1 cellular context compared by ENCODE assay signal in genomic region chr22:17830041-17830961, GRCh38.
TF ChIP-seq lines count a peak whose summit lies in the region.

No MANE protein-coding gene starts in this region.

TF ChIP-seq in K562, 482 proteins besides CTCF, POLR2A, EP300 and RAD21 (continued from another document and continues in another):
- TF ChIP-seq, protein P1, sequence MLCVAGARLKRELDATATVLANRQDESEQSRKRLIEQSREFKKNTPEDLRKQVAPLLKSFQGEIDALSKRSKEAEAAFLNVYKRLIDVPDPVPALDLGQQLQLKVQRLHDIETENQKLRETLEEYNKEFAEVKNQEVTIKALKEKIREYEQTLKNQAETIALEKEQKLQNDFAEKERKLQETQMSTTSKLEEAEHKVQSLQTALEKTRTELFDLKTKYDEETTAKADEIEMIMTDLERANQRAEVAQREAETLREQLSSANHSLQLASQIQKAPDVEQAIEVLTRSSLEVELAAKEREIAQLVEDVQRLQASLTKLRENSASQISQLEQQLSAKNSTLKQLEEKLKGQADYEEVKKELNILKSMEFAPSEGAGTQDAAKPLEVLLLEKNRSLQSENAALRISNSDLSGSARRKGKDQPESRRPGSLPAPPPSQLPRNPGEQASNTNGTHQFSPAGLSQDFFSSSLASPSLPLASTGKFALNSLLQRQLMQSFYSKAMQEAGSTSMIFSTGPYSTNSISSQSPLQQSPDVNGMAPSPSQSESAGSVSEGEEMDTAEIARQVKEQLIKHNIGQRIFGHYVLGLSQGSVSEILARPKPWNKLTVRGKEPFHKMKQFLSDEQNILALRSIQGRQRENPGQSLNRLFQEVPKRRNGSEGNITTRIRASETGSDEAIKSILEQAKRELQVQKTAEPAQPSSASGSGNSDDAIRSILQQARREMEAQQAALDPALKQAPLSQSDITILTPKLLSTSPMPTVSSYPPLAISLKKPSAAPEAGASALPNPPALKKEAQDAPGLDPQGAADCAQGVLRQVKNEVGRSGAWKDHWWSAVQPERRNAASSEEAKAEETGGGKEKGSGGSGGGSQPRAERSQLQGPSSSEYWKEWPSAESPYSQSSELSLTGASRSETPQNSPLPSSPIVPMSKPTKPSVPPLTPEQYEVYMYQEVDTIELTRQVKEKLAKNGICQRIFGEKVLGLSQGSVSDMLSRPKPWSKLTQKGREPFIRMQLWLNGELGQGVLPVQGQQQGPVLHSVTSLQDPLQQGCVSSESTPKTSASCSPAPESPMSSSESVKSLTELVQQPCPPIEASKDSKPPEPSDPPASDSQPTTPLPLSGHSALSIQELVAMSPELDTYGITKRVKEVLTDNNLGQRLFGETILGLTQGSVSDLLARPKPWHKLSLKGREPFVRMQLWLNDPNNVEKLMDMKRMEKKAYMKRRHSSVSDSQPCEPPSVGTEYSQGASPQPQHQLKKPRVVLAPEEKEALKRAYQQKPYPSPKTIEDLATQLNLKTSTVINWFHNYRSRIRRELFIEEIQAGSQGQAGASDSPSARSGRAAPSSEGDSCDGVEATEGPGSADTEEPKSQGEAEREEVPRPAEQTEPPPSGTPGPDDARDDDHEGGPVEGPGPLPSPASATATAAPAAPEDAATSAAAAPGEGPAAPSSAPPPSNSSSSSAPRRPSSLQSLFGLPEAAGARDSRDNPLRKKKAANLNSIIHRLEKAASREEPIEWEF (CRISPR knock-in tag; IDR thresholded peaks at IDR 0.05), result no peak
- TF ChIP-seq HDGF (IDR thresholded peaks at IDR 0.05), result peak; percentile 66; the same call in 1 of the 2 replicates
- 0 out of 4 replicates have a peak, but pooled peaks of 1 of the 2 experiments have one; percentile 48 for TF ChIP-seq UBTF (IDR thresholded peaks at IDR 0.05; ENCODE audit: borderline replicate concordance in 1 of 2, low read depth in 2 of 2, low read length in 2 of 2)
- no peak for TF ChIP-seq CREB1 (IDR thresholded peaks at IDR 0.05)
- no peak for TF ChIP-seq CREB1 (CRISPR knock-in tag; IDR thresholded peaks at IDR 0.05)
- 0 out of 2 replicates have a peak, but pooled peaks have one; percentile 17 for TF ChIP-seq HMGXB4 (CRISPR knock-in tag; IDR thresholded peaks at IDR 0.05)
- TF ChIP-seq, protein P2, sequence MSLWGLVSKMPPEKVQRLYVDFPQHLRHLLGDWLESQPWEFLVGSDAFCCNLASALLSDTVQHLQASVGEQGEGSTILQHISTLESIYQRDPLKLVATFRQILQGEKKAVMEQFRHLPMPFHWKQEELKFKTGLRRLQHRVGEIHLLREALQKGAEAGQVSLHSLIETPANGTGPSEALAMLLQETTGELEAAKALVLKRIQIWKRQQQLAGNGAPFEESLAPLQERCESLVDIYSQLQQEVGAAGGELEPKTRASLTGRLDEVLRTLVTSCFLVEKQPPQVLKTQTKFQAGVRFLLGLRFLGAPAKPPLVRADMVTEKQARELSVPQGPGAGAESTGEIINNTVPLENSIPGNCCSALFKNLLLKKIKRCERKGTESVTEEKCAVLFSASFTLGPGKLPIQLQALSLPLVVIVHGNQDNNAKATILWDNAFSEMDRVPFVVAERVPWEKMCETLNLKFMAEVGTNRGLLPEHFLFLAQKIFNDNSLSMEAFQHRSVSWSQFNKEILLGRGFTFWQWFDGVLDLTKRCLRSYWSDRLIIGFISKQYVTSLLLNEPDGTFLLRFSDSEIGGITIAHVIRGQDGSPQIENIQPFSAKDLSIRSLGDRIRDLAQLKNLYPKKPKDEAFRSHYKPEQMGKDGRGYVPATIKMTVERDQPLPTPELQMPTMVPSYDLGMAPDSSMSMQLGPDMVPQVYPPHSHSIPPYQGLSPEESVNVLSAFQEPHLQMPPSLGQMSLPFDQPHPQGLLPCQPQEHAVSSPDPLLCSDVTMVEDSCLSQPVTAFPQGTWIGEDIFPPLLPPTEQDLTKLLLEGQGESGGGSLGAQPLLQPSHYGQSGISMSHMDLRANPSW (CRISPR knock-in tag; IDR thresholded peaks at IDR 0.05), result peak; percentile 86; the same call in 1 of the 2 replicates
- no peak for TF ChIP-seq ERF (CRISPR knock-in tag; IDR thresholded peaks at IDR 0.05)
- no peak for TF ChIP-seq PPARD (CRISPR knock-in tag; IDR thresholded peaks at IDR 0.05)
- no peak for TF ChIP-seq FOXM1 (IDR thresholded peaks at IDR 0.05; ENCODE audit: low read depth)
- TF ChIP-seq FOXM1 (CRISPR knock-in tag; IDR thresholded peaks at IDR 0.05; ENCODE audit: low read depth), result no peak
- TF ChIP-seq TFE3 (CRISPR knock-in tag; IDR thresholded peaks at IDR 0.05), result no peak
- TF ChIP-seq MLLT1 (IDR thresholded peaks at IDR 0.05), result 0 out of 4 replicates have a peak, but pooled peaks of 1 of the 2 experiments have one; percentile 32
- TF ChIP-seq, protein P3, sequence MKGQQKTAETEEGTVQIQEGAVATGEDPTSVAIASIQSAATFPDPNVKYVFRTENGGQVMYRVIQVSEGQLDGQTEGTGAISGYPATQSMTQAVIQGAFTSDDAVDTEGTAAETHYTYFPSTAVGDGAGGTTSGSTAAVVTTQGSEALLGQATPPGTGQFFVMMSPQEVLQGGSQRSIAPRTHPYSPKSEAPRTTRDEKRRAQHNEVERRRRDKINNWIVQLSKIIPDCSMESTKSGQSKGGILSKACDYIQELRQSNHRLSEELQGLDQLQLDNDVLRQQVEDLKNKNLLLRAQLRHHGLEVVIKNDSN (CRISPR knock-in tag; IDR thresholded peaks at IDR 0.05), result no peak
- TF ChIP-seq TCF15 (CRISPR knock-in tag; IDR thresholded peaks at IDR 0.05), result no peak
- TF ChIP-seq, protein P4, sequence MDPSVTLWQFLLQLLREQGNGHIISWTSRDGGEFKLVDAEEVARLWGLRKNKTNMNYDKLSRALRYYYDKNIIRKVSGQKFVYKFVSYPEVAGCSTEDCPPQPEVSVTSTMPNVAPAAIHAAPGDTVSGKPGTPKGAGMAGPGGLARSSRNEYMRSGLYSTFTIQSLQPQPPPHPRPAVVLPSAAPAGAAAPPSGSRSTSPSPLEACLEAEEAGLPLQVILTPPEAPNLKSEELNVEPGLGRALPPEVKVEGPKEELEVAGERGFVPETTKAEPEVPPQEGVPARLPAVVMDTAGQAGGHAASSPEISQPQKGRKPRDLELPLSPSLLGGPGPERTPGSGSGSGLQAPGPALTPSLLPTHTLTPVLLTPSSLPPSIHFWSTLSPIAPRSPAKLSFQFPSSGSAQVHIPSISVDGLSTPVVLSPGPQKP (CRISPR knock-in tag; IDR thresholded peaks at IDR 0.05), result no peak
- TF ChIP-seq RUNX1 (IDR thresholded peaks at IDR 0.05; ENCODE audit: low read depth), result no peak
- TF ChIP-seq ZBTB9 (CRISPR knock-in tag; IDR thresholded peaks at IDR 0.05), result no peak
- TF ChIP-seq, protein P5, sequence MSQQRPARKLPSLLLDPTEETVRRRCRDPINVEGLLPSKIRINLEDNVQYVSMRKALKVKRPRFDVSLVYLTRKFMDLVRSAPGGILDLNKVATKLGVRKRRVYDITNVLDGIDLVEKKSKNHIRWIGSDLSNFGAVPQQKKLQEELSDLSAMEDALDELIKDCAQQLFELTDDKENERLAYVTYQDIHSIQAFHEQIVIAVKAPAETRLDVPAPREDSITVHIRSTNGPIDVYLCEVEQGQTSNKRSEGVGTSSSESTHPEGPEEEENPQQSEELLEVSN (IDR thresholded peaks at IDR 0.05; ENCODE audit: borderline replicate concordance in 1 of 2, extremely low read depth in 1 of 2, insufficient read depth in 1 of 2, insufficient read length in 1 of 2, low read depth in 1 of 2, low read length in 1 of 2, poor library complexity in 1 of 2, severe bottlenecking in 1 of 2), result peak in 1 of 2 experiments; percentile 8
- 0 out of 2 replicates have a peak, but pooled peaks have one; percentile 16 for TF ChIP-seq SMAD4 (CRISPR knock-in tag; conservative IDR thresholded peaks at IDR 0.05)
- no peak for TF ChIP-seq PHF8 (IDR thresholded peaks at IDR 0.05; ENCODE audit: borderline replicate concordance, low read length)
- no peak for TF ChIP-seq MXI1 (IDR thresholded peaks at IDR 0.05; ENCODE audit: low read depth, low read length)
- peak; percentile 30; the same call in 1 of the 2 replicates for TF ChIP-seq POLR2G (IDR thresholded peaks at IDR 0.05; ENCODE audit: low read depth, low read length)
- no peak for TF ChIP-seq ZNF408 (CRISPR knock-in tag; IDR thresholded peaks at IDR 0.05; ENCODE audit: low read depth)
- TF ChIP-seq RFX1 (IDR thresholded peaks at IDR 0.05), result no peak
- peak; percentile 22; the same call in 1 of the 2 replicates for TF ChIP-seq KLF16 (IDR thresholded peaks at IDR 0.05)
- TF ChIP-seq ZBTB43 (CRISPR knock-in tag; IDR thresholded peaks at IDR 0.05), result no peak
